Comparison of ENCODE assay signal across 15 cellular contexts in genomic region chr5:64637837-64638443, GRCh38. TPM values are rescaled to one million over a fixed set of nuclear protein-coding genes. Genes with fewer than 3 reads are reported as not detected.
DNase-seq lines count a peak whose midpoint lies in the region; ATAC-seq and TF ChIP-seq lines count a peak whose summit lies in the region.
"Had no signal": no experiment of that assay in that cellular context is flagged by ENCODE, and none has a peak within 500 bp of the region (broad histone marks: within the 10 kb centered on the region; RNA-seq: fewer than 3 reads in every experiment).

No MANE protein-coding gene starts in this region.

- POLR2A ChIA-PET in AG04449 (lab: Yijun Ruan, JAX): no interaction called here

- no peak for DNase-seq in AG04449 (ENCODE audit: low read depth, low spot score)
- no peak for DNase-seq in RWPE2 (ENCODE audit: low spot score)
- no peak for DNase-seq in epithelial cell of proximal tubule (ENCODE audit: low read depth)
- no peak for DNase-seq in NCI-H2171 treated with DMSO at 0.1 percent for 48 hours (lab: John Stamatoyannopoulos, UW)
- no peak for DNase-seq in activated gamma-delta T cell (lab: John Stamatoyannopoulos, UW)
- DNase-seq: activated CD8-positive, alpha-beta memory T cell treated with anti-CD3 and anti-CD28 coated beads, Interleukin-2, amount 50 U/mL, for 4 hours; CD4-positive, alpha-beta T cell; NCI-H1417 treated with DMSO at 0.1 percent for 48 hours; NCI-H524 treated with DMSO at 0.1 percent for 48 hours; Right ventricle myocardium superior had no signal

- H3K4me1 ChIP-seq in RWPE2 (ENCODE audit: insufficient read depth, poor library complexity, severe bottlenecking): no peaks in the 10 kb centered on the region
- H3K4me1 ChIP-seq: right atrium auricular region had no signal

- CTCF ChIA-PET in AG04449 (lab: Yijun Ruan, JAX): interaction anchor here (0.6 to 11.5 kb wide), 7 partner anchors 10 to 846 kb away, joined by 3 to 280 read pairs (median 8); partner anchors contain the start of genes CWC27 and SREK1IP1

- no peaks in the 10 kb centered on the region for H3K9me3 ChIP-seq in RWPE2 (ENCODE audit: severe bottlenecking)
- H3K9me3 ChIP-seq: right atrium auricular region had no signal

- H3K27ac ChIP-seq in RWPE2 (ENCODE audit: poor library complexity, severe bottlenecking): no peak overlapping the region
- H3K27ac ChIP-seq: right atrium auricular region had no signal

- ATAC-seq in RWPE2 (ENCODE audit: low read depth) (0 out of 3 replicates have a peak, but pooled peaks have one; percentile 40), HG03108 (IDR thresholded peaks at IDR 0.05; ENCODE audit: unreplicated experiment) (no peak), HG03520 (IDR thresholded peaks at IDR 0.05; ENCODE audit: unreplicated experiment) (no peak)

- TF ChIP-seq CTCF in AG04449 (IDR thresholded peaks at IDR 0.05; ENCODE audit: insufficient read depth, low read length, missing control alignments): peak; percentile 8
- peak; percentile 25 for TF ChIP-seq CTCF in GM12873 (IDR thresholded peaks at IDR 0.05; ENCODE audit: insufficient read depth, low read depth, low read length, missing control alignments)
- peak; percentile 33 for TF ChIP-seq CTCF in RWPE2 (IDR thresholded peaks at IDR 0.05; ENCODE audit: poor library complexity, severe bottlenecking)
- peak; percentile 19 for TF ChIP-seq CTCF in epithelial cell of proximal tubule (conservative IDR thresholded peaks at IDR 0.05; ENCODE audit: low read depth, low read length)

- H3K36me3 ChIP-seq in RWPE2 (ENCODE audit: low read depth): no peaks in the 10 kb centered on the region
- H3K36me3 ChIP-seq: right atrium auricular region had no signal

- H3K27me3 ChIP-seq in RWPE2 (ENCODE audit: insufficient read depth, poor library complexity, severe bottlenecking): no peaks in the 10 kb centered on the region
- H3K27me3 ChIP-seq: right atrium auricular region had no signal

- peak overlapping the region; percentile 8; the same call in 1 of the 2 replicates for H3K4me3 ChIP-seq in AG04449 (ENCODE audit: low read depth, low read length)
- no peak overlapping the region for H3K4me3 ChIP-seq in RWPE2 (ENCODE audit: severe bottlenecking)
- no peak overlapping the region for H3K4me3 ChIP-seq in epithelial cell of proximal tubule (ENCODE audit: low read depth, low read length)
- H3K4me3 ChIP-seq: right atrium auricular region had no signal

RNA-seq across cellular contexts. Expression of gene SHISAL2B, which starts 52.4 kb away (rescaled TPM):
- not detected in 2 replicates for total RNA-seq in epithelial cell of proximal tubule
- total RNA-seq: CD4-positive, alpha-beta T cell; frontal cortex; right atrium auricular region; Right ventricle myocardium superior had no signal
